ENCODE assay signal across 12 cellular contexts in the genomic region with DNA sequence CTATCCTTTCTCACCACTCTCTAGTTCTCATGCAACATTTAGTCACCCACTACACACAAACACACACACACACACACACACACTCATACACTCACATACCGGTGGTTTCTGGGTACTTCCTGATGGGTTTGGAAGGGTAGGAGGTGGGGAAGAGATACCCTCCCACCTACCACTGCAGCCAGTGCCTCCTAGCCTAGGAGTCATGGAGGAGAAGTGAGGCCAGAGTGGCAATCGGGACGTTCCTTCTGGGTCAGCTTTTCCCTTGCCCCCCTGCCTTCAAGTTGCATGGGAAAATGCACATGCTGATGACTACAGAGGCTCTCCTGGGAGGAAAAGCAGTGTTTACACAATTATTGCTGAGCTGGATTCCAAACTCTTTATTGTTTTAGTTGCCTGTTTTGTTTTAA. TPM values are rescaled to one million over a fixed set of nuclear protein-coding genes. Genes with fewer than 3 reads are reported as not detected.
A peak's percentile ranks its signal among the peaks of the same experiment; 100 is the strongest.
DNase-seq lines count a peak whose midpoint lies in the region; ATAC-seq and TF ChIP-seq lines count a peak whose summit lies in the region.
"Had no signal": no experiment of that assay in that cellular context is flagged by ENCODE, and none has a peak within 500 bp of the region (broad histone marks: within the 10 kb centered on the region; RNA-seq: fewer than 3 reads in every experiment).

No MANE protein-coding gene starts in this region.

- TF ChIP-seq CTCF in HFFc6 (IDR thresholded peaks at IDR 0.05) (no peak), smooth muscle cell (IDR thresholded peaks at IDR 0.05; ENCODE audit: borderline replicate concordance, insufficient read depth, poor library complexity, severe bottlenecking) (no peak)

- H3K36me3 Mint-ChIP-seq in HFFc6 (ENCODE audit: low read depth): no peaks in the 10 kb centered on the region
- no peaks in the 10 kb centered on the region for H3K36me3 Mint-ChIP-seq in CD4-positive, alpha-beta memory T cell
- no peaks in the 10 kb centered on the region for H3K36me3 Mint-ChIP-seq in activated naive CD4-positive, alpha-beta T cell treated with anti-CD3 and anti-CD28 coated beads, Interleukin-2, amount 50 U/mL, for 72 hours
- H3K36me3 Mint-ChIP-seq: activated naive CD4-positive, alpha-beta T cell treated with anti-CD3 and anti-CD28 coated beads, Interleukin-2, amount 50 U/mL, for 24 hours had no signal

- H3K27me3 ChIP-seq in smooth muscle cell (ENCODE audit: low read depth): no peaks in the 10 kb centered on the region
- H3K27me3 ChIP-seq in CD4-positive, alpha-beta memory T cell (ENCODE audit: insufficient read depth, low read length): no peaks in the 10 kb centered on the region

- H4K20me1 ChIP-seq in smooth muscle cell (ENCODE audit: low read depth): no peaks in the 10 kb centered on the region

- peak overlapping the region; percentile 59 for H2AFZ ChIP-seq in smooth muscle cell (ENCODE audit: low read depth)

- intact Hi-C loops in CD4-positive, alpha-beta memory T cell (cut with micrococcal nuclease): no loop called here

- POLR2A ChIA-PET in CD4-positive, alpha-beta memory T cell (lab: Charles Lee; ENCODE audit: partially characterized antibody): interaction anchor here (1.3 kb wide), 1 partner anchor 12 kb away, joined by 3 read pairs; no protein-coding TSS in a partner anchor

- no peak for ATAC-seq in activated naive CD4-positive, alpha-beta T cell treated with anti-CD3 and anti-CD28 coated beads, Interleukin-2, amount 50 U/mL, for 72 hours

- peaks cover 5% of the 10 kb centered on the region for H3K27me3 Mint-ChIP-seq in HFFc6 (ENCODE audit: insufficient read depth)
- H3K27me3 Mint-ChIP-seq in CD4-positive, alpha-beta memory T cell: peaks cover 2 to 10% of the 10 kb centered on the region in 2 donors

- no peaks in the 10 kb centered on the region for H3F3A ChIP-seq in smooth muscle cell (ENCODE audit: low read depth)

- H3K4me3 ChIP-seq in smooth muscle cell: no peak overlapping the region
- no peak overlapping the region for H3K4me3 ChIP-seq in CD4-positive, alpha-beta memory T cell (ENCODE audit: low read length in 2 of 2)

- H3K27ac ChIP-seq in smooth muscle cell (ENCODE audit: low read depth): peak overlapping the region; percentile 79
- H3K27ac ChIP-seq in CD4-positive, alpha-beta memory T cell (ENCODE audit: low read depth, low read length): no peak overlapping the region
- H3K27ac ChIP-seq: epithelial cell of prostate had no signal

- CTCF ChIA-PET in CD4-positive, alpha-beta memory T cell (lab: Charles Lee; ENCODE audit: partially characterized antibody): no interaction called here

- peaks cover 21% of the 10 kb centered on the region for H3K4me1 Mint-ChIP-seq in HFFc6 (ENCODE audit: low read depth)
- H3K4me1 Mint-ChIP-seq in CD4-positive, alpha-beta memory T cell: no peaks in the 10 kb centered on the region
- H3K4me1 Mint-ChIP-seq: activated naive CD4-positive, alpha-beta T cell treated with anti-CD3 and anti-CD28 coated beads, Interleukin-2, amount 50 U/mL, for 24 hours had no signal

- H3K79me2 ChIP-seq in smooth muscle cell (ENCODE audit: low read depth): no peaks in the 10 kb centered on the region

- no peak overlapping the region for H3K9ac ChIP-seq in smooth muscle cell (ENCODE audit: low read depth)

- no peaks in the 10 kb centered on the region for H3K36me3 ChIP-seq in smooth muscle cell (ENCODE audit: low read depth)
- H3K36me3 ChIP-seq in CD4-positive, alpha-beta memory T cell (ENCODE audit: insufficient read depth, low read length): no peaks in the 10 kb centered on the region

- peak overlapping the region; percentile 62 for H3K4me2 ChIP-seq in smooth muscle cell

- peak overlapping the region; percentile 46 for H3K4me3 Mint-ChIP-seq in HFFc6
- H3K4me3 Mint-ChIP-seq in CD4-positive, alpha-beta memory T cell: no peak overlapping the region
- H3K4me3 Mint-ChIP-seq: activated naive CD4-positive, alpha-beta T cell treated with anti-CD3 and anti-CD28 coated beads, Interleukin-2, amount 50 U/mL, for 24 hours had no signal

- WGBS in smooth muscle cell (ENCODE audit: low lambda C conversion rate): 7% methylated on average over 3 of the region's 3 CpGs

- DNase-seq in HFFc6 (peak; percentile 50), brain pericyte (ENCODE audit: low read depth, low spot score) (peak; percentile 89), iris pigment epithelial cell (ENCODE audit: low read depth) (peak; percentile 71), smooth muscle cell (lab: John Stamatoyannopoulos, UW; ENCODE audit: unreplicated experiment) (no peak)
- no peak for DNase-seq in CD4-positive, alpha-beta memory T cell
- no peak for DNase-seq in activated naive CD4-positive, alpha-beta T cell treated with anti-CD3 and anti-CD28 coated beads, Interleukin-2, amount 50 U/mL, for 72 hours (ENCODE audit: low spot score in 2 of 2)
- DNase-seq in stimulated activated CD4-positive, alpha-beta T cell treated with anti-CD3 and anti-CD28 coated beads, Interleukin-4, amount 100 ng/mL, for 24 hours: no peak
- DNase-seq: Karpas-422, NCI-H446, small intestine had no signal

- no peaks in the 10 kb centered on the region for H3K9me3 Mint-ChIP-seq in HFFc6
- no peaks in the 10 kb centered on the region for H3K9me3 Mint-ChIP-seq in CD4-positive, alpha-beta memory T cell
- H3K9me3 Mint-ChIP-seq in activated naive CD4-positive, alpha-beta T cell treated with anti-CD3 and anti-CD28 coated beads, Interleukin-2, amount 50 U/mL, for 72 hours: no peaks in the 10 kb centered on the region
- H3K9me3 Mint-ChIP-seq: activated naive CD4-positive, alpha-beta T cell treated with anti-CD3 and anti-CD28 coated beads, Interleukin-2, amount 50 U/mL, for 24 hours had no signal

- no peaks in the 10 kb centered on the region for H3K4me1 ChIP-seq in smooth muscle cell (ENCODE audit: low read depth)
- no peaks in the 10 kb centered on the region for H3K4me1 ChIP-seq in CD4-positive, alpha-beta memory T cell (ENCODE audit: insufficient read depth, low read length)

- H3K27ac Mint-ChIP-seq in HFFc6: peak overlapping the region; percentile 34
- H3K27ac Mint-ChIP-seq in CD4-positive, alpha-beta memory T cell: no peak overlapping the region
- H3K27ac Mint-ChIP-seq in activated naive CD4-positive, alpha-beta T cell treated with anti-CD3 and anti-CD28 coated beads, Interleukin-2, amount 50 U/mL, for 72 hours: no peak overlapping the region
- H3K27ac Mint-ChIP-seq: activated naive CD4-positive, alpha-beta T cell treated with anti-CD3 and anti-CD28 coated beads, Interleukin-2, amount 50 U/mL, for 24 hours had no signal

- H3K9me3 ChIP-seq in smooth muscle cell (replicated peaks; ENCODE audit: low read depth): no peaks in the 10 kb centered on the region
- no peaks in the 10 kb centered on the region for H3K9me3 ChIP-seq in CD4-positive, alpha-beta memory T cell (ENCODE audit: control insufficient read depth in 1 of 2, low read length in 2 of 2)

RNA-seq across cellular contexts. Expression of gene SPATS2L, which starts 53.8 kb away (rescaled TPM):
- 100 to 1,000 TPM; 146 to 205 (median 198) TPM for total RNA-seq in HFFc6 (2021; fragmentation: NEBNext Ultra II Directional; extraction: Animal tissue kit (Norgen Biotek cat#: 25700))
- total RNA-seq in smooth muscle cell: 314 and 356 TPM in 2 replicates
- polyA plus RNA-seq in smooth muscle cell: 394 and 432 TPM in 2 replicates
- total RNA-seq in CD4-positive, alpha-beta memory T cell: 1 to 10 TPM; 5.9 to 6.6 TPM
- polyA plus RNA-seq in CD4-positive, alpha-beta memory T cell: 1 to 10 TPM; 5.2 to 6.1 TPM
- 10 to 100 TPM in 1 of 2 donors, 1 to 10 TPM in 1; 3.9 to 27.7 TPM for total RNA-seq in activated naive CD4-positive, alpha-beta T cell treated with anti-CD3 and anti-CD28 coated beads, Interleukin-2, amount 50 U/mL, for 72 hours

Comparison
In these comparisons a context has a peak if more than half of its experiments do, and no peak if none do; other contexts are left out.
1. DNase-seq: peak in HFFc6 (single experiment), brain pericyte (single experiment) and iris pigment epithelial cell (single experiment); none in smooth muscle cell (single experiment), CD4-positive, alpha-beta memory T cell (0 of 5), activated naive CD4-positive, alpha-beta T cell treated with anti-CD3 and anti-CD28 coated beads, Interleukin-2, amount 50 U/mL, for 72 hours (0 of 2) and stimulated activated CD4-positive, alpha-beta T cell treated with anti-CD3 and anti-CD28 coated beads, Interleukin-4, amount 100 ng/mL, for 24 hours (single experiment).
2. RNA of gene SPATS2L, which starts 53.8 kb away (total RNA-seq): 314 to 356 TPM in smooth muscle cell and 146 to 205 TPM in HFFc6; 3.9 to 27.7 TPM in activated naive CD4-positive, alpha-beta T cell treated with anti-CD3 and anti-CD28 coated beads, Interleukin-2, amount 50 U/mL, for 72 hours and 5.9 to 6.6 TPM in CD4-positive, alpha-beta memory T cell; every median in the first group is over 4 times any median in the second.